10 cellular contexts compared by ENCODE assay signal in genomic region chr16:30381351-30382041, GRCh38. TPM values are rescaled to one million over a fixed set of nuclear protein-coding genes. Genes with fewer than 3 reads are reported as not detected.
A peak's percentile ranks its signal among the peaks of the same experiment; 100 is the strongest.
DNase-seq lines count a peak whose midpoint lies in the region; ATAC-seq, FAIRE-seq and TF ChIP-seq lines count a peak whose summit lies in the region.
"Had no signal": no experiment of that assay in that cellular context is flagged by ENCODE, and none has a peak within 500 bp of the region (broad histone marks: within the 10 kb centered on the region; RNA-seq: fewer than 3 reads in every experiment).

No MANE protein-coding gene starts in this region.

- H4K20me1 ChIP-seq in DOHH2 (ENCODE audit: control insufficient read depth, insufficient read depth, low read depth, low read length) (no peaks in the 10 kb centered on the region), Karpas-422 (ENCODE audit: insufficient read depth, low read depth, low read length) (0 out of 2 replicates have a peak, but pooled peaks cover 4% of the 10 kb centered on the region)

- H3K4me1 ChIP-seq in DOHH2 (ENCODE audit: control insufficient read depth, low read length) (peaks cover 69% of the 10 kb centered on the region), Karpas-422 (ENCODE audit: low read length) (peaks cover 57% of the 10 kb centered on the region)

- H3K9me3 Mint-ChIP-seq in activated T-helper 17 cell treated with anti-CD3 and anti-CD28 coated beads, Interleukin-2, amount 50 U/mL, for 72 hours: no peaks in the 10 kb centered on the region
- H3K9me3 Mint-ChIP-seq in neural crest cell: no peaks in the 10 kb centered on the region

- peak overlapping the region; percentile 80 for H3K9ac ChIP-seq in Karpas-422 (ENCODE audit: low read length)

- H3K36me3 ChIP-seq in DOHH2 (ENCODE audit: control insufficient read depth, low read length) (peaks cover 35% of the 10 kb centered on the region), Karpas-422 (ENCODE audit: insufficient read depth, low read length) (no peaks in the 10 kb centered on the region)

- ATAC-seq in activated T-helper 17 cell treated with anti-CD3 and anti-CD28 coated beads, Interleukin-2, amount 50 U/mL, for 72 hours (replicated peaks): no peak
- no peak for ATAC-seq in HG03571 (IDR thresholded peaks at IDR 0.05; ENCODE audit: unreplicated experiment)
- no peak for ATAC-seq in GM18861 (IDR thresholded peaks at IDR 0.05; ENCODE audit: unreplicated experiment)

- H3K4me3 ChIP-seq in DOHH2 (ENCODE audit: low read length) (peak overlapping the region; percentile 84), Karpas-422 (ENCODE audit: low read length) (peak overlapping the region; percentile 77)

- peak; percentile 64 for DNase-seq in Karpas-422
- no peak for DNase-seq in neural crest cell (ENCODE audit: low read depth, low spot score)
- no peak for DNase-seq in H54 (ENCODE audit: insufficient read length, low spot score)
- DNase-seq in NCI-H146 treated with DMSO at 0.1 percent for 48 hours (lab: John Stamatoyannopoulos, UW; ENCODE audit: unreplicated experiment): no peak
- DNase-seq: cortex of kidney, hippocampal formation had no signal

- no peaks in the 10 kb centered on the region for H3K9me3 ChIP-seq in DOHH2 (ENCODE audit: control insufficient read depth, insufficient read depth, low read length)
- H3K9me3 ChIP-seq in Karpas-422 (ENCODE audit: low read length): no peaks in the 10 kb centered on the region

- H3K27me3 Mint-ChIP-seq in activated T-helper 17 cell treated with anti-CD3 and anti-CD28 coated beads, Interleukin-2, amount 50 U/mL, for 72 hours: no peaks in the 10 kb centered on the region
- H3K27me3 Mint-ChIP-seq in neural crest cell (ENCODE audit: low read depth): peaks cover 2% of the 10 kb centered on the region

- peak overlapping the region; percentile 85 for H3K4me3 Mint-ChIP-seq in activated T-helper 17 cell treated with anti-CD3 and anti-CD28 coated beads, Interleukin-2, amount 50 U/mL, for 72 hours
- peak overlapping the region; percentile 64 for H3K4me3 Mint-ChIP-seq in neural crest cell

- peaks cover 20% of the 10 kb centered on the region for H3F3A ChIP-seq in DOHH2 (ENCODE audit: control insufficient read depth, insufficient read depth)

- peaks cover 19% of the 10 kb centered on the region for H3K4me1 Mint-ChIP-seq in activated T-helper 17 cell treated with anti-CD3 and anti-CD28 coated beads, Interleukin-2, amount 50 U/mL, for 72 hours
- peaks cover 42% of the 10 kb centered on the region for H3K4me1 Mint-ChIP-seq in neural crest cell

- H3K36me3 Mint-ChIP-seq in activated T-helper 17 cell treated with anti-CD3 and anti-CD28 coated beads, Interleukin-2, amount 50 U/mL, for 72 hours (ENCODE audit: low read depth): peaks cover 50% of the 10 kb centered on the region
- H3K36me3 Mint-ChIP-seq in neural crest cell (ENCODE audit: low read depth): peaks cover 3% of the 10 kb centered on the region

- TF ChIP-seq POLR2A in H54 (IDR thresholded peaks at IDR 0.05; ENCODE audit: low read depth, low read length): no peak

- H3K27me3 ChIP-seq in DOHH2 (ENCODE audit: control insufficient read depth, low read length) (no peaks in the 10 kb centered on the region), Karpas-422 (ENCODE audit: low read length) (no peaks in the 10 kb centered on the region)

- H3K4me2 ChIP-seq in DOHH2 (ENCODE audit: low read length): peak overlapping the region; percentile 99
- peak overlapping the region; percentile 72 for H3K4me2 ChIP-seq in Karpas-422 (ENCODE audit: low read depth, low read length, poor library complexity, severe bottlenecking)

- H3K9me2 ChIP-seq in DOHH2 (replicated peaks; ENCODE audit: control insufficient read depth, low read length): no peaks in the 10 kb centered on the region
- H3K9me2 ChIP-seq in Karpas-422 (replicated peaks; ENCODE audit: insufficient read depth, low read length): no peaks in the 10 kb centered on the region

- H3K79me2 ChIP-seq in DOHH2 (ENCODE audit: control insufficient read depth, low read length): peaks cover 43% of the 10 kb centered on the region
- H3K79me2 ChIP-seq in Karpas-422 (ENCODE audit: low read length): peaks cover 22% of the 10 kb centered on the region

- peak overlapping the region; percentile 81 for H3K27ac Mint-ChIP-seq in activated T-helper 17 cell treated with anti-CD3 and anti-CD28 coated beads, Interleukin-2, amount 50 U/mL, for 72 hours
- H3K27ac Mint-ChIP-seq in neural crest cell (ENCODE audit: unreplicated experiment): peak overlapping the region; percentile 57

- no peak for FAIRE-seq in H54 (lab: Jason Lieb, UNC)

- no peak overlapping the region for H2AFZ ChIP-seq in Karpas-422 (ENCODE audit: low read length)

- TF ChIP-seq CTCF in DOHH2 (IDR thresholded peaks at IDR 0.05; ENCODE audit: low read depth, low read length, poor library complexity, severe bottlenecking): no peak
- TF ChIP-seq CTCF in neural crest cell (conservative IDR thresholded peaks at IDR 0.05): no peak

- H3K27ac ChIP-seq in DOHH2 (ENCODE audit: low read depth, low read length): peak overlapping the region; percentile 80
- H3K27ac ChIP-seq in Karpas-422 (ENCODE audit: low read length): peak overlapping the region; percentile 65

RNA-seq across cellular contexts. Expression of gene SEPTIN1, which starts 0.9 kb away (rescaled TPM):
- total RNA-seq in Karpas-422 (2014; rRNA removed; shearing (Covaris generic); ENCODE audit: low replicate concordance): 64.1 and 117 TPM in 2 replicates
- total RNA-seq in activated T-helper 17 cell treated with anti-CD3 and anti-CD28 coated beads, Interleukin-2, amount 50 U/mL, for 72 hours: 100 to 1,000 TPM; 198 to 216 TPM
- 2.3 and 2.9 TPM in 2 replicates for total RNA-seq in neural crest cell

RNA-seq across cellular contexts. Expression of gene MYL11, which starts 6.9 kb away (rescaled TPM):
- not detected in 2 replicates for total RNA-seq in Karpas-422 (2014; rRNA removed; shearing (Covaris generic); ENCODE audit: low replicate concordance)
- 1 to 10 TPM in 1 of 2 donors, not detected in 1; 1.6 TPM for total RNA-seq in activated T-helper 17 cell treated with anti-CD3 and anti-CD28 coated beads, Interleukin-2, amount 50 U/mL, for 72 hours
- total RNA-seq in neural crest cell: not detected in 2 replicates

RNA-seq across cellular contexts. Expression of gene TBC1D10B, which starts 11.2 kb away (rescaled TPM):
- 31.2 and 45.5 TPM in 2 replicates for total RNA-seq in Karpas-422 (2014; rRNA removed; shearing (Covaris generic); ENCODE audit: low replicate concordance)
- 10 to 100 TPM; 49.7 to 64.2 TPM for total RNA-seq in activated T-helper 17 cell treated with anti-CD3 and anti-CD28 coated beads, Interleukin-2, amount 50 U/mL, for 72 hours
- total RNA-seq in neural crest cell: 39.7 and 45.6 TPM in 2 replicates

RNA-seq across cellular contexts. Expression of gene ZNF48, which starts 13.7 kb away (rescaled TPM):
- total RNA-seq in Karpas-422 (2014; rRNA removed; shearing (Covaris generic); ENCODE audit: low replicate concordance): 18.2 and 20.5 TPM in 2 replicates
- total RNA-seq in activated T-helper 17 cell treated with anti-CD3 and anti-CD28 coated beads, Interleukin-2, amount 50 U/mL, for 72 hours: 10 to 100 TPM; 10.2 to 10.5 TPM
- 59.9 and 60.9 TPM in 2 replicates for total RNA-seq in neural crest cell

RNA-seq across cellular contexts. Expression of gene ZNF771, which starts 25.9 kb away (rescaled TPM):
- 13.1 and 20.0 TPM in 2 replicates for total RNA-seq in Karpas-422 (2014; rRNA removed; shearing (Covaris generic); ENCODE audit: low replicate concordance)
- 1 to 10 TPM; 5.1 to 5.2 TPM for total RNA-seq in activated T-helper 17 cell treated with anti-CD3 and anti-CD28 coated beads, Interleukin-2, amount 50 U/mL, for 72 hours
- total RNA-seq in neural crest cell: 17.5 and 18.9 TPM in 2 replicates

Comparison
In these comparisons a context has a peak if more than half of its experiments do, and no peak if none do; other contexts are left out.
1. RNA of gene SEPTIN1, which starts 0.9 kb away (total RNA-seq): 198 to 216 TPM in activated T-helper 17 cell treated with anti-CD3 and anti-CD28 coated beads, Interleukin-2, amount 50 U/mL, for 72 hours and 64.1 to 117 TPM in Karpas-422; 2.3 to 2.9 TPM in neural crest cell; every median in the first group is over 10 times any median in the second.